ENCODE assay signal across 8 cellular contexts in the genomic region with DNA sequence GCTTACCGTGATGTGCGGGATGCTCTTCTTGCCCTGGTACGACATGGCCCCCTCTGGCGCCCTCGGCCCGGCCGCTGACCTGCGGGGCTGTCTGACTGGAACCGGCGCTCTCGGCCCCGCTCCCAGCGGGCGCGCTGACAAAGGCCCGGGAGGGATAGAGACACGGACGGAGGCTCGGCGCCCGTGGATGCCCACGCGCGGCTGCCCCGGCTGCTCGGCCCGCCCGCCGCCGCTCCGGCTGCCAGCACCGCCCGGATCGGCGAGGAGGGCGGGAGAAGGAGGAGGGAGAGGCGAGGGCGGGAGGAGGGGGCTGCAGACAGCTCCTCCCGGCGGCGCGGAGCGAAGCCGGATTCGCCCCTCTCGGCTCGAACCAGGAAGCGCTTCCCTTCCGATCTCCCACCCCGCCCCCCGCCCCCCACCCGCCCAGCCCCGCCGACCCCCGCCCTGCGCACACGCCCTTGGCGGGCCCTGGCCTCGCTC. TPM values are rescaled to one million over a fixed set of nuclear protein-coding genes. Genes with fewer than 3 reads are reported as not detected.
DNase-seq lines count a peak whose midpoint lies in the region; ATAC-seq lines count a peak whose summit lies in the region.

No MANE protein-coding gene starts in this region.

- peaks cover 73% of the 10 kb centered on the region for H3K27me3 Mint-ChIP-seq in central memory CD8-positive, alpha-beta T cell
- H3K27me3 Mint-ChIP-seq in natural killer cell treated with Interleukin-12 subunit alpha and Interleukin-12 subunit beta and Interleukin-15 and Interleukin-18, amount 100 ng/mL, for 72 hours: peaks cover 43 to 61% of the 10 kb centered on the region in 2 donors

- no peaks in the 10 kb centered on the region for H3K36me3 ChIP-seq in mucosa of stomach (ENCODE audit: control insufficient read depth, insufficient read depth, low read length)

- H3K9me3 ChIP-seq in mucosa of stomach (ENCODE audit: control insufficient read depth, low read length): no peaks in the 10 kb centered on the region

- peaks cover 11% of the 10 kb centered on the region for H3K4me1 Mint-ChIP-seq in central memory CD8-positive, alpha-beta T cell
- H3K4me1 Mint-ChIP-seq in natural killer cell treated with Interleukin-12 subunit alpha and Interleukin-12 subunit beta and Interleukin-15 and Interleukin-18, amount 100 ng/mL, for 72 hours (ENCODE audit: low read depth in 2 of 2): peaks cover 3 to 10% of the 10 kb centered on the region in 2 donors

- peak overlapping the region; percentile 17 for H3K9ac ChIP-seq in mucosa of stomach (ENCODE audit: low read length)

- peak overlapping the region; percentile 8 for H3K4me3 Mint-ChIP-seq in central memory CD8-positive, alpha-beta T cell
- no peak overlapping the region for H3K4me3 Mint-ChIP-seq in natural killer cell treated with Interleukin-12 subunit alpha and Interleukin-12 subunit beta and Interleukin-15 and Interleukin-18, amount 100 ng/mL, for 72 hours

- DNase-seq in 8988T: peak; percentile 52
- peak; percentile 26 for DNase-seq in NCI-H128 (lab: John Stamatoyannopoulos, UW; ENCODE audit: unreplicated experiment)
- no peak for DNase-seq in central memory CD8-positive, alpha-beta T cell (ENCODE audit: low spot score in 2 of 2)
- DNase-seq in natural killer cell treated with Interleukin-12 subunit alpha and Interleukin-12 subunit beta and Interleukin-15 and Interleukin-18, amount 100 ng/mL, for 72 hours (ENCODE audit: low spot score): no peak

- peaks cover 61% of the 10 kb centered on the region for H3K27me3 ChIP-seq in mucosa of stomach (ENCODE audit: control insufficient read depth, insufficient read depth, low read length)

- H3K36me3 Mint-ChIP-seq in central memory CD8-positive, alpha-beta T cell (ENCODE audit: insufficient read depth): peaks cover 4% of the 10 kb centered on the region
- H3K36me3 Mint-ChIP-seq in natural killer cell treated with Interleukin-12 subunit alpha and Interleukin-12 subunit beta and Interleukin-15 and Interleukin-18, amount 100 ng/mL, for 72 hours: no peaks in the 10 kb centered on the region

- H3K4me3 ChIP-seq in mucosa of stomach (ENCODE audit: low read length): no peak overlapping the region

- H3K4me1 ChIP-seq in mucosa of stomach (ENCODE audit: control insufficient read depth, insufficient read depth, low read length): no peaks in the 10 kb centered on the region

- ATAC-seq in central memory CD8-positive, alpha-beta T cell (replicated peaks; ENCODE audit: extremely low read depth, poor library complexity, severe bottlenecking): no peak
- no peak for ATAC-seq in GM19463 (IDR thresholded peaks at IDR 0.05; ENCODE audit: unreplicated experiment)
- ATAC-seq in HG02852 (IDR thresholded peaks at IDR 0.05; ENCODE audit: unreplicated experiment): no peak
- no peak for ATAC-seq in GM19023 (IDR thresholded peaks at IDR 0.05; ENCODE audit: unreplicated experiment)
- no peak for ATAC-seq in natural killer cell treated with Interleukin-12 subunit alpha and Interleukin-12 subunit beta and Interleukin-15 and Interleukin-18, amount 100 ng/mL, for 72 hours

- H3K9me3 Mint-ChIP-seq in central memory CD8-positive, alpha-beta T cell: no peaks in the 10 kb centered on the region
- H3K9me3 Mint-ChIP-seq in natural killer cell treated with Interleukin-12 subunit alpha and Interleukin-12 subunit beta and Interleukin-15 and Interleukin-18, amount 100 ng/mL, for 72 hours: no peaks in the 10 kb centered on the region

- H3K27ac Mint-ChIP-seq in central memory CD8-positive, alpha-beta T cell (ENCODE audit: low read depth): no peak overlapping the region
- no peak overlapping the region for H3K27ac Mint-ChIP-seq in natural killer cell treated with Interleukin-12 subunit alpha and Interleukin-12 subunit beta and Interleukin-15 and Interleukin-18, amount 100 ng/mL, for 72 hours

RNA-seq across cellular contexts. Expression of gene CRMP1, which starts 4.6 kb away (rescaled TPM):
- not detected for total RNA-seq in natural killer cell treated with Interleukin-12 subunit alpha and Interleukin-12 subunit beta and Interleukin-15 and Interleukin-18, amount 100 ng/mL, for 72 hours

Comparison
In these comparisons a context has a peak if more than half of its experiments do, and no peak if none do; other contexts are left out.
1. DNase-seq: peak in 8988T (single experiment) and NCI-H128 (single experiment); none in central memory CD8-positive, alpha-beta T cell (0 of 2) and natural killer cell treated with Interleukin-12 subunit alpha and Interleukin-12 subunit beta and Interleukin-15 and Interleukin-18, amount 100 ng/mL, for 72 hours (single experiment).